In genomic region chr14:51331651-51332367, GRCh38 we compare ENCODE assay signal across 2 cellular contexts.
TF ChIP-seq lines count a peak whose summit lies in the region.

No MANE protein-coding gene starts in this region.

TF ChIP-seq in SK-N-SH, 30 proteins besides CTCF, POLR2A, EP300 and RAD21 (continued from another document):
- no peak for TF ChIP-seq TCF12 (IDR thresholded peaks at IDR 0.05)
- TF ChIP-seq MEF2A (IDR thresholded peaks at IDR 0.05; ENCODE audit: borderline replicate concordance, low read depth), result no peak
- TF ChIP-seq NFIC (IDR thresholded peaks at IDR 0.05; ENCODE audit: borderline replicate concordance), result no peak
- TF ChIP-seq GABPA (IDR thresholded peaks at IDR 0.05; ENCODE audit: low read depth), result no peak
- no peak for TF ChIP-seq MXI1 (IDR thresholded peaks at IDR 0.05; ENCODE audit: low read depth, low read length)
- no peak for TF ChIP-seq ZBTB33 (IDR thresholded peaks at IDR 0.05; ENCODE audit: borderline replicate concordance, low read depth)

TF ChIP-seq in SK-N-SH treated with all-trans-retinoic acid at 6 μM for 48 hours, 23 proteins besides CTCF, POLR2A, EP300 and RAD21 (continued from another document):
- TF ChIP-seq TSHZ2 (CRISPR knock-in tag; IDR thresholded peaks at IDR 0.05), result no peak
- no peak for TF ChIP-seq OSR1 (CRISPR knock-in tag; IDR thresholded peaks at IDR 0.05)
- TF ChIP-seq SNAI2 (CRISPR knock-in tag; IDR thresholded peaks at IDR 0.05), result no peak
- no peak for TF ChIP-seq GLIS3 (CRISPR knock-in tag; IDR thresholded peaks at IDR 0.05)
- TF ChIP-seq TCF4 (CRISPR knock-in tag; IDR thresholded peaks at IDR 0.05; ENCODE audit: borderline replicate concordance), result no peak
